14 cellular contexts compared by ENCODE assay signal in the genomic region with DNA sequence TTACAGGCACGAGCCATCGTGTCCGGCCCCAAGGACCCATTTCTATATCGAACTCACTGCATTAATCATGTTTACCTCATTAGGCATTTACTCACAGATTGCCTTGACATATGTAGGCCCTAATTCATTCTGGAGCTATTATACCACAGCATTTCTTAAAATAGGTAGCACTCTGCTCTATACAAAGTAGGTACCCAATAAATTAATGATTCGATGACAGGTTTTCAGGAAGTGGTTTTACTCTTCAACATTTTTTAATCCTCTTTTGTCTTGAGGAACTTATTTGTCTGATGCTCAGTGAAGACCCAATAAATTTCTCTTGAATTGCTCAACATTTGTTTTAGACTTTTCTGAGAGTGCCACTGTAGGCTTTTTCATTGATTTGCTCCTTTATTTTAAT. TPM values are rescaled to one million over a fixed set of nuclear protein-coding genes. Genes with fewer than 3 reads are reported as not detected.
DNase-seq lines count a peak whose midpoint lies in the region; ATAC-seq and TF ChIP-seq lines count a peak whose summit lies in the region.
"Had no signal": no experiment of that assay in that cellular context is flagged by ENCODE, and none has a peak within 500 bp of the region (broad histone marks: within the 10 kb centered on the region; RNA-seq: fewer than 3 reads in every experiment).

No MANE protein-coding gene starts in this region.

- peaks cover 31% of the 10 kb centered on the region for H3K36me3 ChIP-seq in neutrophil
- H3K36me3 ChIP-seq: prostate gland had no signal

- no peak for DNase-seq in activated CD4-positive, alpha-beta T cell treated with anti-CD3 and anti-CD28 coated beads, Interleukin-2, amount 10 ng/mL, durations not matched to agents 24 days and 14 days
- DNase-seq in activated CD4-positive, alpha-beta T cell treated with anti-CD3 and anti-CD28 coated beads for 1 hour = no peak
- no peak for DNase-seq in activated CD8-positive, alpha-beta T cell treated with anti-CD3 and anti-CD28 coated beads, Interleukin-2, amount 10 ng/mL, durations not matched to agents 7 days and 5 days
- DNase-seq in glutamatergic neuron (no peak), NCI-H526 treated with DMSO at 0.1 percent for 48 hours (lab: John Stamatoyannopoulos, UW) (no peak), ureter (ENCODE audit: low spot score) (no peak)
- DNase-seq: Caco-2, hypothalamus, left colon, NCI-H1048 had no signal

- no peaks in the 10 kb centered on the region for H3K9me3 ChIP-seq in neutrophil
- H3K9me3 ChIP-seq: Caco-2, prostate gland had no signal

- H3K9me3 Mint-ChIP-seq in activated CD4-positive, alpha-beta T cell treated with anti-CD3 and anti-CD28 coated beads, Interleukin-2, amount 10 ng/mL, durations not matched to agents 24 days and 14 days = peaks cover 9% of the 10 kb centered on the region
- H3K9me3 Mint-ChIP-seq in IgD-negative memory B cell = no peaks in the 10 kb centered on the region
- no peaks in the 10 kb centered on the region for H3K9me3 Mint-ChIP-seq in activated CD8-positive, alpha-beta T cell treated with anti-CD3 and anti-CD28 coated beads, Interleukin-2, amount 10 ng/mL, durations not matched to agents 7 days and 5 days (ENCODE audit: insufficient read depth)
- H3K9me3 Mint-ChIP-seq in glutamatergic neuron (ENCODE audit: unreplicated experiment) = no peaks in the 10 kb centered on the region

- H3K27me3 Mint-ChIP-seq in activated CD4-positive, alpha-beta T cell treated with anti-CD3 and anti-CD28 coated beads, Interleukin-2, amount 10 ng/mL, durations not matched to agents 24 days and 14 days = no peaks in the 10 kb centered on the region
- H3K27me3 Mint-ChIP-seq in IgD-negative memory B cell (no peaks in the 10 kb centered on the region), glutamatergic neuron (ENCODE audit: unreplicated experiment) (no peaks in the 10 kb centered on the region)
- H3K27me3 Mint-ChIP-seq in activated CD8-positive, alpha-beta T cell treated with anti-CD3 and anti-CD28 coated beads, Interleukin-2, amount 10 ng/mL, durations not matched to agents 7 days and 5 days (ENCODE audit: low read depth) = no peaks in the 10 kb centered on the region

- peaks cover 62 to 82% of the 10 kb centered on the region in 2 experiments for H3K4me1 ChIP-seq in neutrophil (ENCODE audit: control insufficient read depth in 1 of 2, insufficient read depth in 1 of 2, low read depth in 1 of 2, low read length in 1 of 2)
- H3K4me1 ChIP-seq: prostate gland had no signal

- intact Hi-C loops in activated CD4-positive, alpha-beta T cell treated with anti-CD3 and anti-CD28 coated beads, Interleukin-2, amount 10 ng/mL, durations not matched to agents 24 days and 14 days (cut with micrococcal nuclease) = loop anchor here (10.0 kb wide), 1 partner anchor 394 kb away; no protein-coding TSS in a partner anchor

- CTCF ChIA-PET in activated CD8-positive, alpha-beta T cell treated with anti-CD3 and anti-CD28 coated beads, Interleukin-2, amount 10 ng/mL, durations not matched to agents 7 days and 5 days (lab: Charles Lee) = interaction anchor here (0.7 to 11.3 kb wide), 6 partner anchors 10 to 299 kb away, joined by 3 to 91 read pairs (median 4); no protein-coding TSS in a partner anchor

- H3K4me3 ChIP-seq in neutrophil (ENCODE audit: low read depth in 1 of 2, low read length in 1 of 2) = no peak overlapping the region
- H3K4me3 ChIP-seq: prostate gland, SK-N-MC had no signal

- no peaks in the 10 kb centered on the region for H3K27me3 ChIP-seq in neutrophil

- ATAC-seq in activated CD8-positive, alpha-beta T cell treated with anti-CD3 and anti-CD28 coated beads, Interleukin-2, amount 10 ng/mL, durations not matched to agents 7 days and 5 days = no peak
- ATAC-seq: left colon had no signal

- H3K4me3 Mint-ChIP-seq in activated CD4-positive, alpha-beta T cell treated with anti-CD3 and anti-CD28 coated beads, Interleukin-2, amount 10 ng/mL, durations not matched to agents 24 days and 14 days = peak overlapping the region; percentile 78
- H3K4me3 Mint-ChIP-seq in IgD-negative memory B cell (peak overlapping the region; percentile 42 to 80 (median 68)), glutamatergic neuron (ENCODE audit: unreplicated experiment) (no peak overlapping the region)
- H3K4me3 Mint-ChIP-seq in activated CD8-positive, alpha-beta T cell treated with anti-CD3 and anti-CD28 coated beads, Interleukin-2, amount 10 ng/mL, durations not matched to agents 7 days and 5 days = peak overlapping the region; percentile 34

- peak overlapping the region; percentile 63 for H3K27ac ChIP-seq in neutrophil
- H3K27ac ChIP-seq: prostate gland, SK-N-MC had no signal

- H3K27ac Mint-ChIP-seq in activated CD4-positive, alpha-beta T cell treated with anti-CD3 and anti-CD28 coated beads, Interleukin-2, amount 10 ng/mL, durations not matched to agents 24 days and 14 days = peak overlapping the region; percentile 99
- H3K27ac Mint-ChIP-seq in IgD-negative memory B cell (peak overlapping the region; percentile 49 to 93 (median 91)), glutamatergic neuron (ENCODE audit: unreplicated experiment) (no peak overlapping the region)
- peak overlapping the region; percentile 88 for H3K27ac Mint-ChIP-seq in activated CD8-positive, alpha-beta T cell treated with anti-CD3 and anti-CD28 coated beads, Interleukin-2, amount 10 ng/mL, durations not matched to agents 7 days and 5 days

- TF ChIP-seq CTCF in neutrophil (IDR thresholded peaks at IDR 0.05) (no peak), glutamatergic neuron (IDR thresholded peaks at IDR 0.05; ENCODE audit: partially characterized antibody, unreplicated experiment) (no peak)

- POLR2A ChIA-PET in activated CD8-positive, alpha-beta T cell treated with anti-CD3 and anti-CD28 coated beads, Interleukin-2, amount 10 ng/mL, durations not matched to agents 7 days and 5 days (lab: Charles Lee) = interaction anchor here (1.0 to 3.9 kb wide), 3 partner anchors 12 to 39 kb away, joined by 3 to 34 read pairs (median 5); a partner anchor contains a TSS

- peaks cover 53% of the 10 kb centered on the region for H3K36me3 Mint-ChIP-seq in activated CD4-positive, alpha-beta T cell treated with anti-CD3 and anti-CD28 coated beads, Interleukin-2, amount 10 ng/mL, durations not matched to agents 24 days and 14 days (ENCODE audit: low read depth)
- no peaks in the 10 kb centered on the region for H3K36me3 Mint-ChIP-seq in IgD-negative memory B cell
- peaks cover 67% of the 10 kb centered on the region for H3K36me3 Mint-ChIP-seq in activated CD8-positive, alpha-beta T cell treated with anti-CD3 and anti-CD28 coated beads, Interleukin-2, amount 10 ng/mL, durations not matched to agents 7 days and 5 days (ENCODE audit: low read depth)
- no peaks in the 10 kb centered on the region for H3K36me3 Mint-ChIP-seq in glutamatergic neuron (ENCODE audit: unreplicated experiment)

- H3K4me1 Mint-ChIP-seq in activated CD4-positive, alpha-beta T cell treated with anti-CD3 and anti-CD28 coated beads, Interleukin-2, amount 10 ng/mL, durations not matched to agents 24 days and 14 days = peaks cover 86% of the 10 kb centered on the region
- H3K4me1 Mint-ChIP-seq in IgD-negative memory B cell (peaks cover 83 to 85% (median 84%) of the 10 kb centered on the region in 3 donors), glutamatergic neuron (ENCODE audit: low read depth, unreplicated experiment) (no peaks in the 10 kb centered on the region)
- peaks cover 95% of the 10 kb centered on the region for H3K4me1 Mint-ChIP-seq in activated CD8-positive, alpha-beta T cell treated with anti-CD3 and anti-CD28 coated beads, Interleukin-2, amount 10 ng/mL, durations not matched to agents 7 days and 5 days (ENCODE audit: low read depth)

RNA-seq across cellular contexts. Expression of a gene that starts 12.1 kb away (rescaled TPM):
- 45.3 and 47.6 TPM in 2 replicates for total RNA-seq in activated CD4-positive, alpha-beta T cell treated with anti-CD3 and anti-CD28 coated beads, Interleukin-2, amount 10 ng/mL, durations not matched to agents 24 days and 14 days
- polyA plus RNA-seq in IgD-negative memory B cell = 76.8 TPM
- 10 to 100 TPM; 62.7 to 64.5 TPM for total RNA-seq in activated CD8-positive, alpha-beta T cell treated with anti-CD3 and anti-CD28 coated beads, Interleukin-2, amount 10 ng/mL, durations not matched to agents 7 days and 5 days
- 0.96 TPM for total RNA-seq in glutamatergic neuron (ENCODE audit: unreplicated experiment)
- total RNA-seq in ureter = 177 TPM

Comparison
In these comparisons a context has a peak if more than half of its experiments do, and no peak if none do; other contexts are left out.
1. RNA of a gene that starts 12.1 kb away (total RNA-seq): 177 TPM in ureter (single experiment), 62.7 to 64.5 TPM in activated CD8-positive, alpha-beta T cell treated with anti-CD3 and anti-CD28 coated beads, Interleukin-2, amount 10 ng/mL, durations not matched to agents 7 days and 5 days and 45.3 to 47.6 TPM in activated CD4-positive, alpha-beta T cell treated with anti-CD3 and anti-CD28 coated beads, Interleukin-2, amount 10 ng/mL, durations not matched to agents 24 days and 14 days; 0.96 TPM in glutamatergic neuron (single experiment); every median in the first group is over 10 times any median in the second.